14 cellular contexts compared by ENCODE assay signal in the genomic region with DNA sequence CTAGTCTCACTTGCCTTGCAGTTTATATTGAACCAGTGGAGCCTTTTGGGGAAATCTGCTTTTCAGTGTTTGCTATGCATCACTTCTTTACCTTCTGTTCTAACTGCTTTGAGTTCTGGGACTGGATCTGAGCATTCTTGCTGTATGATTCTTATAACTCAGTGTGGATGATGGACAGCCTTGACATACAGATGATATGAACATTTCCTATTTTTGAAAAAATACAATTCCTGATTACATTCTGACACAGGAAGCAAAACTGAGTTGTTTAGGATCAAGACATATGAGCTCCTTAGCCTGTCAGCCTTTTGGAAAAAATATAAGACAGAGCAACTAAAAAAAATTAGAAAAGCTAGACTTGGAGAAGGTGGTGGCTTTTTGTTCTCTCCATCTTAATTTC.
"Had no signal": no experiment of that assay in that cellular context is flagged by ENCODE, and none has a peak within 500 bp of the region (broad histone marks: within the 10 kb centered on the region; RNA-seq: fewer than 3 reads in every experiment).

No MANE protein-coding gene starts in this region.

- H3K27me3 ChIP-seq: gastrocnemius medialis had no signal

- H3K27me3 Mint-ChIP-seq: activated B cell treated with CpG ODN at 0.5 μM for 24 hours; activated T-helper 17 cell treated with anti-CD3 and anti-CD28 coated beads, Interleukin-2, amount 50 U/mL, for 72 hours; T-helper 17 cell had no signal

- H3K4me1 Mint-ChIP-seq: activated B cell treated with CpG ODN at 0.5 μM for 24 hours; activated CD4-positive, alpha-beta T cell treated with anti-CD3 and anti-CD28 coated beads, Interleukin-2, amount 10 ng/mL, durations not matched to agents 24 days and 14 days; activated T-helper 17 cell treated with anti-CD3 and anti-CD28 coated beads, Interleukin-2, amount 50 U/mL, for 72 hours; immature natural killer cell; T-helper 17 cell had no signal

- H3K9ac ChIP-seq: parathyroid adenoma had no signal

- H3K9me3 ChIP-seq: gastrocnemius medialis had no signal

- DNase-seq: activated B cell treated with CpG ODN at 0.5 μM for 24 hours; activated CD4-positive, alpha-beta T cell treated with anti-CD3 and anti-CD28 coated beads, Interleukin-2, amount 10 ng/mL, durations not matched to agents 24 days and 14 days; activated CD8-positive, alpha-beta memory T cell treated with anti-CD3 and anti-CD28 coated beads for 24 hours; activated naive CD4-positive, alpha-beta T cell treated with anti-CD3 and anti-CD28 coated beads for 36 hours; caudate nucleus; effector CD8-positive, alpha-beta T cell; gastrocnemius medialis; immature natural killer cell; retina; T-helper 17 cell had no signal

- H3K27ac Mint-ChIP-seq: activated B cell treated with CpG ODN at 0.5 μM for 24 hours; activated CD4-positive, alpha-beta T cell treated with anti-CD3 and anti-CD28 coated beads, Interleukin-2, amount 10 ng/mL, durations not matched to agents 24 days and 14 days; activated naive CD4-positive, alpha-beta T cell treated with anti-CD3 and anti-CD28 coated beads for 36 hours; activated T-helper 17 cell treated with anti-CD3 and anti-CD28 coated beads, Interleukin-2, amount 50 U/mL, for 72 hours; immature natural killer cell; T-helper 17 cell had no signal

- H3K9me3 Mint-ChIP-seq: activated B cell treated with CpG ODN at 0.5 μM for 24 hours; activated CD4-positive, alpha-beta T cell treated with anti-CD3 and anti-CD28 coated beads, Interleukin-2, amount 10 ng/mL, durations not matched to agents 24 days and 14 days; activated naive CD4-positive, alpha-beta T cell treated with anti-CD3 and anti-CD28 coated beads for 36 hours; activated T-helper 17 cell treated with anti-CD3 and anti-CD28 coated beads, Interleukin-2, amount 50 U/mL, for 72 hours; immature natural killer cell had no signal

- H3K27ac ChIP-seq: coronary artery, parathyroid adenoma, skin epidermis had no signal

- H2AFZ ChIP-seq: parathyroid adenoma had no signal

- H3K36me3 ChIP-seq: gastrocnemius medialis had no signal

- H3K79me2 ChIP-seq: parathyroid adenoma had no signal

- H3K4me3 ChIP-seq: coronary artery had no signal

- H3K4me3 Mint-ChIP-seq: activated B cell treated with CpG ODN at 0.5 μM for 24 hours; activated CD4-positive, alpha-beta T cell treated with anti-CD3 and anti-CD28 coated beads, Interleukin-2, amount 10 ng/mL, durations not matched to agents 24 days and 14 days; activated naive CD4-positive, alpha-beta T cell treated with anti-CD3 and anti-CD28 coated beads for 36 hours; activated T-helper 17 cell treated with anti-CD3 and anti-CD28 coated beads, Interleukin-2, amount 50 U/mL, for 72 hours; immature natural killer cell; T-helper 17 cell had no signal

- H3K4me1 ChIP-seq: parathyroid adenoma had no signal

- H3K36me3 Mint-ChIP-seq: immature natural killer cell had no signal
